Comparison of ENCODE assay signal across 8 cellular contexts in genomic region chr5:73902327-73903051, GRCh38.
DNase-seq lines count a peak whose midpoint lies in the region; ATAC-seq, FAIRE-seq and TF ChIP-seq lines count a peak whose summit lies in the region.

No MANE protein-coding gene starts in this region.

- H2BK12ac ChIP-seq in H1 (ENCODE audit: low read depth, low read length) = no peak overlapping the region

- no peak overlapping the region for H3K4ac ChIP-seq in H1 (replicated peaks; ENCODE audit: insufficient read length, low read depth, low read length)

- peak; percentile 29; the same call in 1 of the 3 replicates for ATAC-seq in DND-41 (ENCODE audit: insufficient read depth, low read depth)
- no peak for ATAC-seq in HG02588 (IDR thresholded peaks at IDR 0.05; ENCODE audit: unreplicated experiment)

- H4K20me1 ChIP-seq in DND-41 (ENCODE audit: insufficient read depth, low read length) (no peaks in the 10 kb centered on the region), Karpas-422 (ENCODE audit: insufficient read depth, low read depth, low read length) (no peaks in the 10 kb centered on the region), H1 (replicated peaks in 1 of 2; ENCODE audit: control insufficient read depth in 1 of 2, insufficient read depth in 2 of 2, low read length in 2 of 2) (no peaks in the 10 kb centered on the region)

- H3K36me3 ChIP-seq in DND-41 (ENCODE audit: insufficient read depth, low read length) (no peaks in the 10 kb centered on the region), Karpas-422 (ENCODE audit: insufficient read depth, low read length) (no peaks in the 10 kb centered on the region), H1 (ENCODE audit: control insufficient read depth in 2 of 4, insufficient read depth in 4 of 4, low read length in 3 of 4) (no peaks in the 10 kb centered on the region)

- no peak overlapping the region for H3K18ac ChIP-seq in H1 (ENCODE audit: extremely low read depth, low read length)

- FAIRE-seq in RCC 7860 (lab: Jason Lieb, UNC) (peak; percentile 49), H1 (lab: Jason Lieb, UNC) (peak; percentile 48)

- H3K4me2 ChIP-seq in DND-41 (ENCODE audit: insufficient read depth, low read length) (no peak overlapping the region), Karpas-422 (ENCODE audit: low read depth, low read length, poor library complexity, severe bottlenecking) (no peak overlapping the region), H1 (ENCODE audit: insufficient read depth in 1 of 2, low read depth in 2 of 2, low read length in 2 of 2) (no peak overlapping the region)

- TF ChIP-seq EP300 in H1 (IDR thresholded peaks at IDR 0.05; ENCODE audit: borderline replicate concordance in 1 of 2, low read depth in 2 of 2, low read length in 2 of 2) = no peak

- H2BK15ac ChIP-seq in H1 (ENCODE audit: low read length) = no peak overlapping the region

- POLR2A ChIA-PET in H1 (lab: Charles Lee; ENCODE audit: partially characterized antibody) = interaction anchor here (1.0 kb wide), 1 partner anchor 23 kb away, joined by 3 read pairs; no protein-coding TSS in a partner anchor

- TF ChIP-seq POLR2A in H1 (IDR thresholded peaks at IDR 0.05; ENCODE audit: control extremely low read depth in 1 of 2, low read depth in 2 of 2, low read length in 2 of 2) = no peak

- no peaks in the 10 kb centered on the region for H3K9me3 ChIP-seq in DND-41 (ENCODE audit: insufficient read depth, low read length, severe bottlenecking)
- H3K9me3 ChIP-seq in Karpas-422 (ENCODE audit: low read length) = no peaks in the 10 kb centered on the region
- no peaks in the 10 kb centered on the region for H3K9me3 ChIP-seq in H1 (ENCODE audit: insufficient read depth in 2 of 2, low read depth in 1 of 2, low read length in 1 of 2)

- no peak overlapping the region for H3K56ac ChIP-seq in H1 (replicated peaks; ENCODE audit: insufficient read length, low read depth, low read length)

- H3K9ac ChIP-seq in DND-41 (ENCODE audit: low read depth, low read length) (no peak overlapping the region), Karpas-422 (ENCODE audit: low read length) (no peak overlapping the region), H1 (replicated peaks in 1 of 4; ENCODE audit: extremely low read depth in 1 of 4, low read depth in 3 of 4, low read length in 3 of 4) (no peak overlapping the region)

- H2AFZ ChIP-seq in DND-41 (ENCODE audit: low read depth, low read length) = no peak overlapping the region
- H2AFZ ChIP-seq in Karpas-422 (ENCODE audit: low read length) = no peak overlapping the region
- H2AFZ ChIP-seq in H1 (ENCODE audit: low read length) = no peak overlapping the region

- H3K79me2 ChIP-seq in DND-41 (ENCODE audit: insufficient read depth, low read length) = no peaks in the 10 kb centered on the region
- H3K79me2 ChIP-seq in Karpas-422 (ENCODE audit: low read length) = no peaks in the 10 kb centered on the region
- no peaks in the 10 kb centered on the region for H3K79me2 ChIP-seq in H1 (ENCODE audit: control insufficient read depth in 1 of 2, insufficient read depth in 2 of 2, low read length in 2 of 2)

- no peaks in the 10 kb centered on the region for H3K23me2 ChIP-seq in H1 (ENCODE audit: low read depth, low read length)

- DNase-seq in DND-41 (peak; percentile 6), Karpas-422 (peak; percentile 84), RCC 7860 (ENCODE audit: low spot score) (peak; percentile 22), H1 (ENCODE audit: low read depth in 1 of 2, low spot score in 2 of 2) (peak in 1 of 2 experiments; percentile 21), lung microvascular endothelial cell (ENCODE audit: low read depth in 2 of 2) (peak; percentile 69 to 79), mucosa of gallbladder (ENCODE audit: low spot score) (no peak), activated gamma-delta T cell treated with Interleukin-2 at 50 U/mL for 16 hours (no peak)

- H3K9me2 ChIP-seq in Karpas-422 (replicated peaks; ENCODE audit: insufficient read depth, low read length) = no peaks in the 10 kb centered on the region

- whole genome bisulfite sequencing in H1 (ENCODE audit: extremely low coverage in 1 of 2, insufficient coverage in 1 of 2, insufficient read length in 1 of 2, insufficient replicate concordance in 2 of 2, low coverage in 1 of 2, low lambda C conversion rate in 2 of 2, missing lambda C conversion rate in 1 of 2), 2 experiments = 40% methylated on average over 10 of the region's 10 CpGs; no CpG with 5 or more reads in 1 of the 2 experiments

- no peak overlapping the region for H3K27ac ChIP-seq in DND-41 (ENCODE audit: low read length)
- no peak overlapping the region for H3K27ac ChIP-seq in Karpas-422 (ENCODE audit: low read length)
- no peak overlapping the region for H3K27ac ChIP-seq in H1 (ENCODE audit: low read depth, low read length)

- peak; percentile 85 to 89 for TF ChIP-seq RAD21 in H1 (IDR thresholded peaks at IDR 0.05 in 1 of 2, conservative IDR thresholded peaks at IDR 0.05 in 1 of 2; ENCODE audit: low read depth in 2 of 2, low read length in 2 of 2)

- H3K27me3 ChIP-seq in DND-41 (ENCODE audit: insufficient read depth, low read length, poor library complexity) (peaks cover 8% of the 10 kb centered on the region), Karpas-422 (ENCODE audit: low read length) (no peaks in the 10 kb centered on the region), H1 (replicated peaks in 1 of 4; ENCODE audit: control insufficient read depth in 3 of 4, extremely low read depth in 1 of 4, insufficient read depth in 3 of 4, low read length in 3 of 4) (no peaks in the 10 kb centered on the region)

- H3K79me1 ChIP-seq in H1 (ENCODE audit: low read depth, low read length) = no peaks in the 10 kb centered on the region

- H2BK120ac ChIP-seq in H1 (replicated peaks; ENCODE audit: low read depth, low read length) = no peak overlapping the region

- no peak overlapping the region for H2AK5ac ChIP-seq in H1 (ENCODE audit: low read depth, low read length)

- no peak overlapping the region for H3K23ac ChIP-seq in H1 (ENCODE audit: insufficient read length)

- H3K4me3 ChIP-seq in DND-41 (ENCODE audit: low read depth in 1 of 2, low read length in 2 of 2) (no peak overlapping the region), Karpas-422 (ENCODE audit: low read length) (no peak overlapping the region), H1 (ENCODE audit: extremely low read depth in 1 of 4, insufficient read depth in 2 of 4, low read depth in 3 of 4, low read length in 4 of 4) (no peak overlapping the region)

- H3K4me1 ChIP-seq in DND-41 (ENCODE audit: insufficient read depth, low read length) = no peaks in the 10 kb centered on the region
- H3K4me1 ChIP-seq in Karpas-422 (ENCODE audit: low read length) = peaks cover 11% of the 10 kb centered on the region
- H3K4me1 ChIP-seq in H1 (replicated peaks in 1 of 4; ENCODE audit: control insufficient read depth in 3 of 4, insufficient read depth in 4 of 4, low read length in 3 of 4) = no peaks in the 10 kb centered on the region

- TF ChIP-seq CTCF in DND-41 (IDR thresholded peaks at IDR 0.05; ENCODE audit: borderline replicate concordance, extremely low read depth, low read length, poor library complexity, severe bottlenecking) (peak; percentile 86), H1 (IDR thresholded peaks at IDR 0.05; ENCODE audit: control extremely low read depth in 1 of 3, insufficient read depth in 1 of 3, low read depth in 1 of 3, low read length in 3 of 3) (peak in 2 of 3 experiments; percentile 58 to 68; a peak in 3 of 4 replicates)

- H4K91ac ChIP-seq in H1 (replicated peaks; ENCODE audit: insufficient read length, low read length) = no peak overlapping the region

- no peak overlapping the region for H3K14ac ChIP-seq in H1 (ENCODE audit: insufficient read length)

- H2BK5ac ChIP-seq in H1 (ENCODE audit: low read depth, low read length) = no peak overlapping the region

- H4K5ac ChIP-seq in H1 (ENCODE audit: insufficient read length, low read depth, low read length) = no peak overlapping the region

- CTCF ChIA-PET in H1 (lab: Charles Lee; ENCODE audit: partially characterized antibody) = interaction anchor here (0.6 to 2.5 kb wide), 57 partner anchors 8 to 816 kb away, joined by 3 to 17 read pairs (median 4); partner anchors contain the start of gene ENC1

- no peak overlapping the region for H2BK20ac ChIP-seq in H1 (ENCODE audit: low read length)

- no peak overlapping the region for H4K8ac ChIP-seq in H1 (ENCODE audit: extremely low read depth, insufficient read depth, low read length)

TF ChIP-seq in H1, 55 proteins besides CTCF, POLR2A, EP300 and RAD21:
- TF ChIP-seq KDM4A (IDR thresholded peaks at IDR 0.05; ENCODE audit: low read depth, low read length, severe bottlenecking) (no peak), CBX8 (IDR thresholded peaks at IDR 0.05; ENCODE audit: borderline replicate concordance, low read depth, low read length) (no peak), GTF2F1 (IDR thresholded peaks at IDR 0.05; ENCODE audit: borderline replicate concordance, low read depth, low read length) (no peak), POLR2AphosphoS5 (IDR thresholded peaks at IDR 0.05; ENCODE audit: low read depth, low read length) (no peak), NRF1 (IDR thresholded peaks at IDR 0.05; ENCODE audit: low read depth, low read length) (no peak), CREB1 (IDR thresholded peaks at IDR 0.05) (no peak), ZNF274 (IDR thresholded peaks at IDR 0.05; ENCODE audit: borderline replicate concordance, extremely low read depth, low read length) (no peak), SUZ12 (IDR thresholded peaks at IDR 0.05; ENCODE audit: low read length) (no peak), RFX5 (IDR thresholded peaks at IDR 0.05; ENCODE audit: borderline replicate concordance, low read depth, low read length) (no peak), FOSL1 (IDR thresholded peaks at IDR 0.05; ENCODE audit: insufficient read depth, low read depth, low read length) (no peak), RXRA (IDR thresholded peaks at IDR 0.05; ENCODE audit: insufficient read depth, low read depth, low read length) (no peak), CTBP2 (IDR thresholded peaks at IDR 0.05; ENCODE audit: borderline replicate concordance, insufficient read depth, insufficient read length, low read length) (no peak), SP1 (IDR thresholded peaks at IDR 0.05; ENCODE audit: low read depth, low read length) (no peak)

Comparison
In these comparisons a context has a peak if more than half of its experiments do, and no peak if none do; other contexts are left out.
1. DNase-seq: peak in DND-41 (single experiment), Karpas-422 (single experiment), RCC 7860 (single experiment) and lung microvascular endothelial cell (2 of 2); none in mucosa of gallbladder (single experiment) and activated gamma-delta T cell treated with Interleukin-2 at 50 U/mL for 16 hours (single experiment).